In genomic region chr6:35736982-35737412, GRCh38 we compare ENCODE assay signal across 11 cellular contexts. TPM values are rescaled to one million over a fixed set of nuclear protein-coding genes. Genes with fewer than 3 reads are reported as not detected.
DNase-seq lines count a peak whose midpoint lies in the region; ATAC-seq and TF ChIP-seq lines count a peak whose summit lies in the region.
"Had no signal": no experiment of that assay in that cellular context is flagged by ENCODE, and none has a peak within 500 bp of the region (broad histone marks: within the 10 kb centered on the region; RNA-seq: fewer than 3 reads in every experiment).

Gene ARMC12, plus strand, starts transcription at chr6:35737032. Its CDS starts 77 bp downstream, at chr6:35737109.

- TF ChIP-seq CTCF in brain (conservative IDR thresholded peaks at IDR 0.05) (no peak), psoas muscle (IDR thresholded peaks at IDR 0.05) (no peak)

- H3K36me3 ChIP-seq in Karpas-422 (ENCODE audit: insufficient read depth, low read length) (no peaks in the 10 kb centered on the region), psoas muscle (ENCODE audit: insufficient read depth in 1 of 2, low read depth in 1 of 2) (no peaks in the 10 kb centered on the region)
- H3K36me3 ChIP-seq: heart left ventricle had no signal

- H3K79me2 ChIP-seq in Karpas-422 (ENCODE audit: low read length): no peaks in the 10 kb centered on the region

- H3K27ac Mint-ChIP-seq in T-helper 1 cell treated with Interleukin-12 subunit alpha and Interleukin-12 subunit beta and Interleukin-4 antibody, amounts not matched to agents 30 μg/mL and 1 μg/mL, for 36 hours: peak within 1 kb of the TSS; percentile 71
- peak within 1 kb of the TSS; percentile 81 to 97 (median 93) for H3K27ac Mint-ChIP-seq in brain

- peak within 1 kb of the TSS; percentile 42; the same call in 1 of the 2 replicates for H3K4me3 ChIP-seq in Karpas-422 (ENCODE audit: low read length)
- no peak within 1 kb of the TSS for H3K4me3 ChIP-seq in psoas muscle
- H3K4me3 ChIP-seq: dorsolateral prefrontal cortex, heart left ventricle, lung had no signal

- H3K9me3 ChIP-seq in Karpas-422 (ENCODE audit: low read length): no peaks in the 10 kb centered on the region
- no peaks in the 10 kb centered on the region for H3K9me3 ChIP-seq in psoas muscle
- H3K9me3 ChIP-seq: heart left ventricle had no signal

- H3K27ac ChIP-seq in Karpas-422 (ENCODE audit: low read length): no peak within 1 kb of the TSS
- H3K27ac ChIP-seq in psoas muscle: no peak within 1 kb of the TSS

- no peaks in the 10 kb centered on the region for H4K20me1 ChIP-seq in Karpas-422 (ENCODE audit: insufficient read depth, low read depth, low read length)

- peak within 1 kb of the TSS; percentile 43 for H3K9ac ChIP-seq in Karpas-422 (ENCODE audit: low read length)

- peak within 1 kb of the TSS; percentile 58 for H3K4me2 ChIP-seq in Karpas-422 (ENCODE audit: low read depth, low read length, poor library complexity, severe bottlenecking)

- no peaks in the 10 kb centered on the region for H3K9me2 ChIP-seq in Karpas-422 (replicated peaks; ENCODE audit: insufficient read depth, low read length)

- H3K27me3 Mint-ChIP-seq in T-helper 1 cell treated with Interleukin-12 subunit alpha and Interleukin-12 subunit beta and Interleukin-4 antibody, amounts not matched to agents 30 μg/mL and 1 μg/mL, for 36 hours (ENCODE audit: low read depth): no peaks in the 10 kb centered on the region
- H3K27me3 Mint-ChIP-seq in brain: no peaks in the 10 kb centered on the region

- no peak for DNase-seq in T-helper 1 cell
- DNase-seq in Karpas-422: peak; percentile 46
- no peak for DNase-seq in psoas muscle
- DNase-seq in SKM-1 (lab: John Stamatoyannopoulos, UW; ENCODE audit: unreplicated experiment): no peak

- no peaks in the 10 kb centered on the region for H3K9me3 Mint-ChIP-seq in T-helper 1 cell treated with Interleukin-12 subunit alpha and Interleukin-12 subunit beta and Interleukin-4 antibody, amounts not matched to agents 30 μg/mL and 1 μg/mL, for 36 hours
- no peaks in the 10 kb centered on the region for H3K9me3 Mint-ChIP-seq in brain

- no peaks in the 10 kb centered on the region for H3K27me3 ChIP-seq in Karpas-422 (ENCODE audit: low read length)
- no peaks in the 10 kb centered on the region for H3K27me3 ChIP-seq in psoas muscle (ENCODE audit: insufficient read depth in 3 of 3, low read length in 2 of 3)
- H3K27me3 ChIP-seq: dorsolateral prefrontal cortex, heart left ventricle had no signal

- intact Hi-C loops in psoas muscle (cut with DNase I): loop anchor here (1.0 to 5.0 kb wide), 4 partner anchors 153 to 214 kb away; no protein-coding TSS in a partner anchor

- peak in 3 of 4 donors; percentile 0 to 11 (median 6) for ATAC-seq in psoas muscle
- no peak for ATAC-seq in HG03571 (IDR thresholded peaks at IDR 0.05; ENCODE audit: unreplicated experiment)
- no peak for ATAC-seq in HG03095 (IDR thresholded peaks at IDR 0.05; ENCODE audit: unreplicated experiment)

- peaks cover 27% of the 10 kb centered on the region for H3K4me1 ChIP-seq in Karpas-422 (ENCODE audit: low read length)
- H3K4me1 ChIP-seq in psoas muscle: peaks cover 34% of the 10 kb centered on the region

- no peaks in the 10 kb centered on the region for H3K36me3 Mint-ChIP-seq in T-helper 1 cell treated with Interleukin-12 subunit alpha and Interleukin-12 subunit beta and Interleukin-4 antibody, amounts not matched to agents 30 μg/mL and 1 μg/mL, for 36 hours (ENCODE audit: low read depth)
- H3K36me3 Mint-ChIP-seq in brain: no peaks in the 10 kb centered on the region

- peaks cover 28% of the 10 kb centered on the region for H3K4me1 Mint-ChIP-seq in T-helper 1 cell treated with Interleukin-12 subunit alpha and Interleukin-12 subunit beta and Interleukin-4 antibody, amounts not matched to agents 30 μg/mL and 1 μg/mL, for 36 hours (ENCODE audit: low read depth)
- H3K4me1 Mint-ChIP-seq in brain: peaks cover 58% of the 10 kb centered on the region

- H2AFZ ChIP-seq in Karpas-422 (ENCODE audit: low read length): peak within 1 kb of the TSS; percentile 73; the same call in 1 of the 2 replicates

- H3K4me3 Mint-ChIP-seq in T-helper 1 cell treated with Interleukin-12 subunit alpha and Interleukin-12 subunit beta and Interleukin-4 antibody, amounts not matched to agents 30 μg/mL and 1 μg/mL, for 36 hours: no peak within 1 kb of the TSS
- H3K4me3 Mint-ChIP-seq in brain: peak within 1 kb of the TSS; percentile 55 to 81 (median 61)

- WGBS in psoas muscle, 3 donors: 87 to 92% (median 90%) methylated on average over 9 to 10 of the region's 10 CpGs

RNA-seq across cellular contexts. Expression of gene ARMC12, which starts in this region (rescaled TPM):
- 0.60 and 1.6 TPM in 2 replicates for total RNA-seq in Karpas-422 (2014; rRNA removed; shearing (Covaris generic); ENCODE audit: low replicate concordance)
- polyA plus RNA-seq in brain (ENCODE audit: insufficient read depth, low read depth, low replicate concordance): 0.68 TPM
- total RNA-seq in psoas muscle: under 1 TPM in 3 of 4 donors, not detected in 1; 0.36 to 0.74 (median 0.58) TPM
- 10 to 100 TPM in 1 of 3 donors, under 1 TPM in 1, not detected in 1; 0.25 to 15.5 TPM for polyA plus RNA-seq in psoas muscle

Comparison
In these comparisons a context has a peak if more than half of its experiments do, and no peak if none do; other contexts are left out.
1. ATAC-seq: peak in psoas muscle (3 of 4); none in HG03571 (single experiment) and HG03095 (single experiment).